In the genomic region with DNA sequence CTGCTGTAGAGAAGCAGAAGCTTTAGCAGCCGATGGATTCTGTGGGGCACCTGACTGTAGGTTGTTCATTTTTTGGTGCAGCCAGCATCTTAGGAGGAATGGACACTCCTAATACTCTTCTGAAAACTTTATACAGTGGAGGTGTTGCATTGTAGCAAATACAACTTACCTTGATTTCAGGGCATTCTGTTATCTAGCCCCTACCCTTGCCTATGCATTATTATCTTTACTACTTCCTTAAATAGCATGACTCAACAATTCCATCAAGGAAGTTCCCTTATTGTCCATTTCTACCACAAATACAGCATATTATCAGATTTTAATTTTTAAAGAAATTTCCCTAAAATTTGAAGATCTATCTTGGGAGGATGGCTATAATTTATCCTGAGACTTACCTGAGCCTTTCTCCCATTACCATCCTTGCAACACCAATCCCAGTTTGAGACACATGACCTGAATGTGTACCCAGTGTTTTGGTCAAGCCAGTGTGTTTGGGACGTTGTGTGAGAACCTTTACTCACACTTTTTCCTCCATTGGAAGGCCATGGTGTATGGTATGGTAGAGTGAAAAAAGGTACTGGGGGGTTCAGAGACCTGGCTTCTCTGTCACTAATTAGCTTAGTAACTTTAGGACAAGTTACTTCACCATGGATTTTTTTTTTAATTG, we compare ENCODE assay signal across 20 cellular contexts. TPM values are rescaled to one million over a fixed set of nuclear protein-coding genes. Genes with fewer than 3 reads are reported as not detected.
DNase-seq lines count a peak whose midpoint lies in the region; ATAC-seq, FAIRE-seq and TF ChIP-seq lines count a peak whose summit lies in the region.
"Had no signal": no experiment of that assay in that cellular context is flagged by ENCODE, and none has a peak within 500 bp of the region (broad histone marks: within the 10 kb centered on the region; RNA-seq: fewer than 3 reads in every experiment).

No MANE protein-coding gene starts in this region.

- H3K79me2 ChIP-seq in GM12878 (ENCODE audit: control insufficient read depth, insufficient read depth, low read length) = peaks cover 85% of the 10 kb centered on the region

- DNase-seq in GM18507 (ENCODE audit: extremely low spot score, insufficient read length, low read depth) = no peak
- DNase-seq in NB4 (ENCODE audit: low read depth) = peak; percentile 62
- DNase-seq in GM12878 (ENCODE audit: low read depth, low spot score) = no peak
- DNase-seq in SJCRH30 = no peak
- no peak for DNase-seq in COLO829 (ENCODE audit: low spot score)
- DNase-seq: activated CD4-positive, alpha-beta T cell treated with anti-CD3 and anti-CD28 coated beads for 48 hours; activated naive CD4-positive, alpha-beta T cell treated with Interleukin-2 at 50 U/mL for 16 hours; aorta; left ventricle myocardium superior; naive B cell; NCI-H2081; NCI-H748 treated with DMSO at 0.1 percent for 48 hours; posterior cingulate gyrus; stimulated activated CD4-positive, alpha-beta T cell treated with anti-CD3 and anti-CD28 coated beads, Interleukin-4, amount 100 ng/mL, for 4 hours; T-helper 2 cell had no signal

- H3K27me3 ChIP-seq in GM12878 (replicated peaks in 1 of 2; ENCODE audit: control insufficient read depth in 2 of 2, insufficient read depth in 2 of 2, low read length in 1 of 2) (no peaks in the 10 kb centered on the region), SJCRH30 (no peaks in the 10 kb centered on the region)
- H3K27me3 ChIP-seq: BLaER1 had no signal

- ATAC-seq in GM12878 (peak; percentile 52), HG02623 (IDR thresholded peaks at IDR 0.05; ENCODE audit: unreplicated experiment) (no peak)
- ATAC-seq in stimulated activated memory B cell treated with anti-CD40 and anti-IgM and Interleukin-4, amounts not matched to agents 10 μg/mL and 1 μg/mL and 100 μg/mL, for 72 hours = peak; percentile 45
- ATAC-seq: left ventricle myocardium superior had no signal

- POLR2A ChIA-PET in GM12878 (lab: Charles Lee) = interaction anchor here (0.6 to 1.2 kb wide), 2 partner anchors 17 to 56 kb away, joined by 3 to 6 read pairs; no protein-coding TSS in a partner anchor

- BruUV-seq in GM12878 (replicated peaks; lab: Mats Ljungman, UMichigan) = no TSS peak

- intact Hi-C loops in GM12878 (cut with micrococcal nuclease; ENCODE audit: unreplicated experiment) = no loop called here

- H3K27ac Mint-ChIP-seq in stimulated activated memory B cell treated with anti-CD40 and anti-IgM and Interleukin-4, amounts not matched to agents 10 μg/mL and 1 μg/mL and 100 μg/mL, for 72 hours = peak overlapping the region; percentile 37

- WGBS in GM12878 (ENCODE audit: insufficient coverage, insufficient replicate concordance, low lambda C conversion rate, missing lambda C conversion rate) = 65% methylated on average over 2 of the region's 2 CpGs

- CTCF ChIA-PET in GM12878 (lab: Yijun Ruan, JAX) = interaction anchor here (0.6 to 4.4 kb wide), 7 partner anchors 10 to 214 kb away, joined by 3 to 26 read pairs (median 3); partner anchors contain the start of gene POU2F1

- FAIRE-seq in GM18507 (lab: Jason Lieb, UNC) (peak; percentile 36), GM12878 (lab: Jason Lieb, UNC) (no peak)

- H3K4me2 ChIP-seq in GM12878 (ENCODE audit: control insufficient read depth, insufficient read depth) = peak overlapping the region; percentile 38; the same call in 1 of the 2 replicates
- H3K4me2 ChIP-seq: BLaER1 had no signal

- no peak overlapping the region for H3K9ac ChIP-seq in GM12878 (ENCODE audit: control insufficient read depth, insufficient read depth, low read length)
- H3K9ac ChIP-seq: BLaER1 had no signal

- H2AFZ ChIP-seq in GM12878 (ENCODE audit: control insufficient read depth, low read depth, low read length) = peak overlapping the region; percentile 44

- SMC1A ChIA-PET in GM12878 (lab: Charles Lee; ENCODE audit: uncharacterized antibody, unreplicated experiment) = interaction anchor here (0.8 to 5.6 kb wide), 10 partner anchors 8 to 113 kb away, joined by 3 to 57 read pairs (median 4); partner anchors contain the start of gene POU2F1

- in situ Hi-C loops in GM12878 (cut with MboI) = no loop called here

- H3K27ac ChIP-seq in GM12878 (ENCODE audit: control insufficient read depth, insufficient read depth) (no peak overlapping the region), SJCRH30 (no peak overlapping the region)
- H3K27ac ChIP-seq: BLaER1, thoracic aorta had no signal

- no peak overlapping the region for H3K4me3 Mint-ChIP-seq in stimulated activated memory B cell treated with anti-CD40 and anti-IgM and Interleukin-4, amounts not matched to agents 10 μg/mL and 1 μg/mL and 100 μg/mL, for 72 hours
- H3K4me3 Mint-ChIP-seq: naive B cell had no signal

- H3K36me3 ChIP-seq in GM12878 (ENCODE audit: control insufficient read depth in 2 of 2, insufficient read depth in 2 of 2, low read length in 1 of 2) = no peaks in the 10 kb centered on the region
- H3K36me3 ChIP-seq in SJCRH30 = no peaks in the 10 kb centered on the region; the same call in 1 of the 2 replicates
- H3K36me3 ChIP-seq: BLaER1, thoracic aorta had no signal

- H3K9me3 ChIP-seq in GM12878 (replicated peaks; ENCODE audit: control insufficient read depth, insufficient read depth, low read length) (no peaks in the 10 kb centered on the region; the same call in 2 of the 3 replicates), SJCRH30 (replicated peaks) (no peaks in the 10 kb centered on the region)
- H3K9me3 ChIP-seq: BLaER1, thoracic aorta had no signal

- TF ChIP-seq RAD21 in GM12878 (IDR thresholded peaks at IDR 0.05; ENCODE audit: insufficient read depth, low read depth, low read length) = no peak

- H3K9me3 Mint-ChIP-seq in stimulated activated memory B cell treated with anti-CD40 and anti-IgM and Interleukin-4, amounts not matched to agents 10 μg/mL and 1 μg/mL and 100 μg/mL, for 72 hours = no peaks in the 10 kb centered on the region

- TF ChIP-seq EP300 in GM12878 (IDR thresholded peaks at IDR 0.05; ENCODE audit: borderline replicate concordance in 1 of 2, control insufficient read depth in 1 of 2, low read depth in 2 of 2, low read length in 2 of 2) = no peak

- H3K4me1 ChIP-seq in GM12878 (ENCODE audit: control insufficient read depth, insufficient read depth, low read length) (peaks cover 12% of the 10 kb centered on the region; the same call in 1 of the 2 replicates), SJCRH30 (no peaks in the 10 kb centered on the region)

- peaks cover 61% of the 10 kb centered on the region for H3K4me1 Mint-ChIP-seq in stimulated activated memory B cell treated with anti-CD40 and anti-IgM and Interleukin-4, amounts not matched to agents 10 μg/mL and 1 μg/mL and 100 μg/mL, for 72 hours

- H4K20me1 ChIP-seq in GM12878 (ENCODE audit: control insufficient read depth, insufficient read depth) = no peaks in the 10 kb centered on the region

- RAD21 ChIA-PET in GM12878 (lab: Charles Lee; ENCODE audit: unreplicated experiment) = interaction anchor here (0.9 to 2.1 kb wide), 3 partner anchors 10 to 170 kb away, joined by 3 to 7 read pairs (median 4); no protein-coding TSS in a partner anchor

- H3K27me3 Mint-ChIP-seq in stimulated activated memory B cell treated with anti-CD40 and anti-IgM and Interleukin-4, amounts not matched to agents 10 μg/mL and 1 μg/mL and 100 μg/mL, for 72 hours = no peaks in the 10 kb centered on the region
- H3K27me3 Mint-ChIP-seq: naive B cell had no signal

- H3K4me3 ChIP-seq in NB4 (ENCODE audit: low read depth, low read length) (no peak overlapping the region), GM12878 (no peak overlapping the region), SJCRH30 (no peak overlapping the region)
- H3K4me3 ChIP-seq: BLaER1, skin epidermis, thoracic aorta had no signal

- TF ChIP-seq POLR2A in NB4 (IDR thresholded peaks at IDR 0.05; ENCODE audit: extremely low read depth, insufficient read length) (no peak), GM12878 (IDR thresholded peaks at IDR 0.05; ENCODE audit: low read depth, low read length) (no peak)

- TF ChIP-seq CTCF in NB4 (IDR thresholded peaks at IDR 0.05; ENCODE audit: low read depth, low read length) = no peak
- TF ChIP-seq CTCF in GM12878 (IDR thresholded peaks at IDR 0.05 in 2 of 3, conservative IDR thresholded peaks at IDR 0.05 in 1 of 3; ENCODE audit: control insufficient read depth in 2 of 3, extremely low read depth in 1 of 3, insufficient read depth in 1 of 3, low read depth in 3 of 3, low read length in 3 of 3) = no peak

- no peaks in the 10 kb centered on the region for H3K36me3 Mint-ChIP-seq in stimulated activated memory B cell treated with anti-CD40 and anti-IgM and Interleukin-4, amounts not matched to agents 10 μg/mL and 1 μg/mL and 100 μg/mL, for 72 hours
- H3K36me3 Mint-ChIP-seq: naive B cell had no signal

TF ChIP-seq in GM12878, 131 proteins besides CTCF, POLR2A, EP300 and RAD21 (continues in another document):
- TF ChIP-seq CBX5 (IDR thresholded peaks at IDR 0.05; ENCODE audit: low read depth) (no peak), HDAC6 (IDR thresholded peaks at IDR 0.05; ENCODE audit: unreplicated experiment) (no peak)

RNA-seq across cellular contexts. Expression of gene POU2F1, which starts 9.2 kb away (rescaled TPM):
- total RNA-seq in GM12878 (2013; cell fraction: nucleolus; rRNA removed) = 130 and 140 TPM in 2 replicates
- total RNA-seq in GM12878 (2014; rRNA removed) = 10.1 and 10.2 TPM in 2 replicates
- 15.6 and 15.7 TPM in 2 replicates for total RNA-seq in GM12878 (2014; rRNA removed; fragmentation: Illumina TruSeq; extraction: Trizol)
- total RNA-seq in GM12878 (2021) = 21.1 and 21.7 TPM in 2 replicates
- 3.8 TPM for polyA plus RNA-seq in GM12878 (2011; ENCODE audit: low read depth)
- 18.0 and 21.0 TPM in 2 replicates for polyA plus RNA-seq in GM12878 (2011; rRNA removed)
- polyA plus RNA-seq in GM12878 (2011; cell fraction: cytosol; rRNA removed) = 14.8 and 17.0 TPM in 2 replicates
- 34.7 and 37.1 TPM in 2 replicates for polyA plus RNA-seq in GM12878 (2011; cell fraction: nucleus; rRNA removed)
- 5.8 and 8.8 TPM in 2 replicates for polyA plus RNA-seq in GM12878 (2012)
- 8.2 and 9.4 TPM in 2 replicates for polyA plus RNA-seq in GM12878 (2014; fragmentation: Illumina TruSeq; extraction: Trizol)
- 1 to 10 TPM; 2.5 to 4.6 TPM for polyA plus RNA-seq in GM12878 (2014; fragmentation: Nextera tagmentation; extraction: Ambion mirVana)
- 6.9 and 7.2 TPM in 2 replicates for polyA plus RNA-seq in GM12878 (2014; rRNA removed)
- polyA plus RNA-seq in GM12878 (2016; fragmentation: Nextera tagmentation; extraction: Ambion mirVana) = 10 to 100 TPM; 14.9 to 20.0 TPM
- polyA minus RNA-seq in GM12878 (2011; rRNA and poly(A)+ RNA removed) = 65.6 and 68.2 TPM in 2 replicates
- 7.9 and 8.9 TPM in 2 replicates for polyA minus RNA-seq in GM12878 (2011; cell fraction: cytosol; rRNA and poly(A)+ RNA removed)
- 30.2 and 46.4 TPM in 2 replicates for polyA minus RNA-seq in GM12878 (2011; cell fraction: nucleus; rRNA and poly(A)+ RNA removed)
- 16.6 and 16.8 TPM in 2 replicates for total RNA-seq in SJCRH30 (2014; rRNA removed; shearing (Covaris generic))
